Comparison of ENCODE assay signal across 9 cellular contexts in genomic region chr11:36702330-36703054, GRCh38.
DNase-seq lines count a peak whose midpoint lies in the region; ATAC-seq and TF ChIP-seq lines count a peak whose summit lies in the region.
"Had no signal": no experiment of that assay in that cellular context is flagged by ENCODE, and none has a peak within 500 bp of the region (broad histone marks: within the 10 kb centered on the region; RNA-seq: fewer than 3 reads in every experiment).

No MANE protein-coding gene starts in this region.

- no peak for TF ChIP-seq POLR2A in suprapubic skin (IDR thresholded peaks at IDR 0.05)

- ATAC-seq in GM21390 (IDR thresholded peaks at IDR 0.05; ENCODE audit: unreplicated experiment): peak; percentile 87
- peak; percentile 77 for ATAC-seq in HG03565 (IDR thresholded peaks at IDR 0.05; ENCODE audit: unreplicated experiment)

- no peaks in the 10 kb centered on the region for H3K9me3 ChIP-seq in suprapubic skin

- in situ Hi-C loops in brain microvascular endothelial cell (cut with HindIII; ENCODE audit: low pct_ligation_motif_present, low sequenced_read_pairs): no loop called here

- H3K36me3 ChIP-seq in brain microvascular endothelial cell (replicated peaks): no peaks in the 10 kb centered on the region
- no peaks in the 10 kb centered on the region for H3K36me3 ChIP-seq in suprapubic skin

- H3K27me3 ChIP-seq in brain microvascular endothelial cell (replicated peaks) (no peaks in the 10 kb centered on the region), suprapubic skin (no peaks in the 10 kb centered on the region)

- H3K27ac ChIP-seq in brain microvascular endothelial cell (no peak overlapping the region), suprapubic skin (no peak overlapping the region)

- TF ChIP-seq EP300 in suprapubic skin (IDR thresholded peaks at IDR 0.05): no peak

- 47% methylated on average over 5 of the region's 5 CpGs for WGBS in suprapubic skin

- peak; percentile 82 for TF ChIP-seq CTCF in brain microvascular endothelial cell (IDR thresholded peaks at IDR 0.05; ENCODE audit: low read depth, low read length, missing control alignments)
- TF ChIP-seq CTCF in suprapubic skin (IDR thresholded peaks at IDR 0.05): peak; percentile 25 to 62

- H3K4me3 ChIP-seq in brain microvascular endothelial cell (ENCODE audit: low read depth, low read length) (no peak overlapping the region), suprapubic skin (no peak overlapping the region)

- DNase-seq in ELR (ENCODE audit: low read depth): peak; percentile 75
- DNase-seq in NCI-H69 (lab: John Stamatoyannopoulos, UW): peak; percentile 70
- peak; percentile 50 for DNase-seq in brain microvascular endothelial cell
- DNase-seq in iPS-NIHi7 (ENCODE audit: extremely low spot score): peak; percentile 60
- DNase-seq in suprapubic skin (ENCODE audit: low spot score in 2 of 2): no peak
- no peak for DNase-seq in stimulated activated CD4-positive, alpha-beta T cell treated with anti-CD3 and anti-CD28 coated beads, Interleukin-4, amount 100 ng/mL, for 1 hour
- DNase-seq: activated naive CD8-positive, alpha-beta T cell treated with anti-CD3 and anti-CD28 coated beads, Interleukin-2, amount 10 ng/mL, durations not matched to agents 7 days and 5 days had no signal

- H3K4me1 ChIP-seq in suprapubic skin: no peaks in the 10 kb centered on the region

Comparison
In these comparisons a context has a peak if more than half of its experiments do, and no peak if none do; other contexts are left out.
1. DNase-seq: peak in ELR (single experiment), NCI-H69 (single experiment), brain microvascular endothelial cell (single experiment) and iPS-NIHi7 (single experiment); none in suprapubic skin (0 of 2) and stimulated activated CD4-positive, alpha-beta T cell treated with anti-CD3 and anti-CD28 coated beads, Interleukin-4, amount 100 ng/mL, for 1 hour (single experiment).